8 cellular contexts compared by ENCODE assay signal in genomic region chr6:157763894-157764345, GRCh38. TPM values are rescaled to one million over a fixed set of nuclear protein-coding genes. Genes with fewer than 3 reads are reported as not detected.
A peak's percentile ranks its signal among the peaks of the same experiment; 100 is the strongest.
DNase-seq lines count a peak whose midpoint lies in the region; FAIRE-seq and TF ChIP-seq lines count a peak whose summit lies in the region.

No MANE protein-coding gene starts in this region.

- H3K9me3 ChIP-seq in small intestine (ENCODE audit: control insufficient read depth, low read depth) (no peaks in the 10 kb centered on the region), BE2C (no peaks in the 10 kb centered on the region)

- H3K4me1 ChIP-seq in small intestine (ENCODE audit: control insufficient read depth in 2 of 2, insufficient read depth in 1 of 2, low read depth in 1 of 2, low read length in 1 of 2) (peaks cover 20 to 25% of the 10 kb centered on the region in 2 donors), BE2C (no peaks in the 10 kb centered on the region)

- H3K27ac Mint-ChIP-seq in activated CD4-positive, alpha-beta T cell treated with anti-CD3 and anti-CD28 coated beads, Interleukin-2, amount 10 ng/mL, durations not matched to agents 24 days and 14 days = peak overlapping the region; percentile 96

- no peak for DNase-seq in activated CD4-positive, alpha-beta T cell treated with anti-CD3 and anti-CD28 coated beads, Interleukin-2, amount 10 ng/mL, durations not matched to agents 24 days and 14 days
- no peak for DNase-seq in activated CD4-positive, alpha-beta T cell treated with anti-CD3 and anti-CD28 coated beads for 4 hours
- no peak for DNase-seq in HL-60 (ENCODE audit: low read depth in 1 of 2, low spot score in 1 of 2)
- peak; percentile 31 for DNase-seq in dedifferentiated amniotic fluid mesenchymal stem cell (ENCODE audit: extremely low spot score)
- no peak for DNase-seq in small intestine
- no peak for DNase-seq in H54 (ENCODE audit: insufficient read length, low spot score)
- no peak for DNase-seq in BE2C
- DNase-seq in activated CD4-positive, CD25-positive, alpha-beta regulatory T cell treated with anti-CD3 and anti-CD28 coated beads, Interleukin-2, amount 50 U/mL, for 72 hours = no peak

- H3K27me3 Mint-ChIP-seq in activated CD4-positive, alpha-beta T cell treated with anti-CD3 and anti-CD28 coated beads, Interleukin-2, amount 10 ng/mL, durations not matched to agents 24 days and 14 days = peaks cover 4% of the 10 kb centered on the region

- H3K27me3 ChIP-seq in HL-60 (ENCODE audit: insufficient read depth, poor library complexity, severe bottlenecking) = no peaks in the 10 kb centered on the region
- no peaks in the 10 kb centered on the region for H3K27me3 ChIP-seq in small intestine (ENCODE audit: control insufficient read depth in 2 of 2, insufficient read depth in 2 of 2, low read length in 2 of 2)
- H3K27me3 ChIP-seq in BE2C = no peaks in the 10 kb centered on the region

- FAIRE-seq in small intestine (lab: Jason Lieb, UNC) (no peak), H54 (lab: Jason Lieb, UNC) (no peak)

- WGBS in small intestine, 3 donors = 16 to 37% (median 16%) methylated on average over 5 of the region's 5 CpGs

- H3K4me3 Mint-ChIP-seq in activated CD4-positive, alpha-beta T cell treated with anti-CD3 and anti-CD28 coated beads, Interleukin-2, amount 10 ng/mL, durations not matched to agents 24 days and 14 days = peak overlapping the region; percentile 57

- H3K4me3 ChIP-seq in HL-60 (replicated peaks; ENCODE audit: insufficient read depth, low read length) (no peak overlapping the region), small intestine (ENCODE audit: low read depth in 1 of 2, low read length in 2 of 2) (no peak overlapping the region), BE2C (ENCODE audit: low read depth, low read length) (no peak overlapping the region)

- peaks cover 2% of the 10 kb centered on the region for H3K36me3 Mint-ChIP-seq in activated CD4-positive, alpha-beta T cell treated with anti-CD3 and anti-CD28 coated beads, Interleukin-2, amount 10 ng/mL, durations not matched to agents 24 days and 14 days (ENCODE audit: low read depth)

- no peak for TF ChIP-seq CTCF in HL-60 (IDR thresholded peaks at IDR 0.05; ENCODE audit: insufficient read depth, low read length)
- TF ChIP-seq CTCF in BE2C (IDR thresholded peaks at IDR 0.05; ENCODE audit: low read depth, low read length) = no peak

- peaks cover 68% of the 10 kb centered on the region for H3K4me1 Mint-ChIP-seq in activated CD4-positive, alpha-beta T cell treated with anti-CD3 and anti-CD28 coated beads, Interleukin-2, amount 10 ng/mL, durations not matched to agents 24 days and 14 days

- TF ChIP-seq POLR2A in H54 (IDR thresholded peaks at IDR 0.05; ENCODE audit: low read depth, low read length) = no peak

- intact Hi-C loops in activated CD4-positive, alpha-beta T cell treated with anti-CD3 and anti-CD28 coated beads, Interleukin-2, amount 10 ng/mL, durations not matched to agents 24 days and 14 days (cut with micrococcal nuclease) = loop anchor here (1.0 to 5.0 kb wide), 13 partner anchors 9 to 883 kb away; partner anchors contain the start of gene SYNJ2

- peak overlapping the region; percentile 24; the same call in 1 of the 2 replicates for H3K27ac ChIP-seq in HL-60 (replicated peaks)
- peak overlapping the region; percentile 91 to 95 for H3K27ac ChIP-seq in small intestine (ENCODE audit: low read depth in 1 of 2, low read length in 1 of 2)

- H3K36me3 ChIP-seq in small intestine (ENCODE audit: control insufficient read depth in 2 of 2, insufficient read depth in 2 of 2, low read length in 2 of 2) (no peaks in the 10 kb centered on the region), BE2C (no peaks in the 10 kb centered on the region)

- no peaks in the 10 kb centered on the region for H3K9me3 Mint-ChIP-seq in activated CD4-positive, alpha-beta T cell treated with anti-CD3 and anti-CD28 coated beads, Interleukin-2, amount 10 ng/mL, durations not matched to agents 24 days and 14 days

RNA-seq across cellular contexts. Expression of gene SNX9, which starts 59.1 kb away (rescaled TPM):
- total RNA-seq in activated CD4-positive, alpha-beta T cell treated with anti-CD3 and anti-CD28 coated beads, Interleukin-2, amount 10 ng/mL, durations not matched to agents 24 days and 14 days = 33.7 and 34.0 TPM in 2 replicates
- 10 to 100 TPM; 36.4 to 57.8 (median 57.5) TPM for polyA plus RNA-seq in small intestine
- polyA plus RNA-seq in BE2C (2012; ENCODE audit: insufficient read depth, insufficient read length, low read depth) = 16.1 TPM
